ENCODE assay signal across 32 cellular contexts in the genomic region with DNA sequence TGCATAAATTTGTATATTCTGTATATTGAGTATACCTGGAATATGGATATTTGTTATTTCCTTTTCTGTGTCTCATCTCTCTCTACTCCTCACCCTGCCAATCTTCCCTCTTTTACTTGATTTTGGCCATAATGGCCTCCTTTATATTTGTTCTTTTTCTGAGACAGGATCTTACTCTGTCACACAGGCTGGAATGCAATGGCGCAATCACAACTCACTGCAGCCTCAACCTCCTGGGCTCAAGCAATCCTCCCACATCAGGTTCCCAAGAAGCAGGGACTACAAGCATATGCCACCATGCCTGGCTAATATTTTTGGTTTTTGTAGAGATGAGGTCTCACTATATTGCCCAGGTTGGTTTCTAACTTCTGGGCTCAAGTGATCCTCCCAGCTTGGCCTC. TPM values are rescaled to one million over a fixed set of nuclear protein-coding genes. Genes with fewer than 3 reads are reported as not detected.
DNase-seq lines count a peak whose midpoint lies in the region; ATAC-seq, FAIRE-seq and TF ChIP-seq lines count a peak whose summit lies in the region.
"Had no signal": no experiment of that assay in that cellular context is flagged by ENCODE, and none has a peak within 500 bp of the region (broad histone marks: within the 10 kb centered on the region; RNA-seq: fewer than 3 reads in every experiment).

No MANE protein-coding gene starts in this region.

- no peak overlapping the region for H3K27ac ChIP-seq in GM23248
- no peak overlapping the region for H3K27ac ChIP-seq in K562 (ENCODE audit: extremely low read depth, low read depth, low read length)
- no peak overlapping the region for H3K27ac ChIP-seq in aorta (ENCODE audit: low read depth in 1 of 2, low read length in 2 of 2)
- H3K27ac ChIP-seq: BLaER1 treated with 17β-estradiol and CSF1 and Interleukin-3, amounts not matched to agents 10 nM and 100 nM; heart left ventricle; lower lobe of right lung; parathyroid adenoma; right atrium auricular region; upper lobe of right lung had no signal

- no peak for TF ChIP-seq RAD21 in K562 (CRISPR knock-in tag; conservative IDR thresholded peaks at IDR 0.05 in 1 of 2, IDR thresholded peaks at IDR 0.05 in 1 of 2)

- in situ Hi-C loops in GM23248 (cut with MboI), result no loop called here
- in situ Hi-C loops in K562 (cut with MboI), result no loop called here

- TF ChIP-seq POLR2A in K562 (conservative IDR thresholded peaks at IDR 0.05), result no peak

- H3K9ac ChIP-seq in GM23248, result no peak overlapping the region
- no peak overlapping the region for H3K9ac ChIP-seq in K562 (ENCODE audit: insufficient read depth in 1 of 2, low read depth in 2 of 2, low read length in 2 of 2)
- H3K9ac ChIP-seq: BLaER1 treated with 17β-estradiol and CSF1 and Interleukin-3, amounts not matched to agents 10 nM and 100 nM; neural progenitor cell; parathyroid adenoma had no signal

- H3K9me2 ChIP-seq in GM23248 (ENCODE audit: insufficient read depth), result no peaks in the 10 kb centered on the region

- no peaks in the 10 kb centered on the region for H3K9me3 ChIP-seq in GM23248 (ENCODE audit: low read depth)
- no peaks in the 10 kb centered on the region for H3K9me3 ChIP-seq in K562 (replicated peaks; ENCODE audit: control insufficient read depth, insufficient read depth, low read depth, low read length)
- H3K9me3 ChIP-seq in aorta (ENCODE audit: control insufficient read depth, low read length), result no peaks in the 10 kb centered on the region
- H3K9me3 ChIP-seq: ascending aorta; BLaER1 treated with 17β-estradiol and CSF1 and Interleukin-3, amounts not matched to agents 10 nM and 100 nM; Caco-2; heart left ventricle; lower lobe of right lung; right atrium auricular region; upper lobe of right lung had no signal

- no peak for TF ChIP-seq EP300 in K562 (IDR thresholded peaks at IDR 0.05; ENCODE audit: low read length)

- H3K36me3 ChIP-seq in GM23248 (ENCODE audit: low read depth) (peaks cover 16% of the 10 kb centered on the region), K562 (ENCODE audit: control insufficient read depth, insufficient read depth, low read length) (peaks cover 47% of the 10 kb centered on the region), aorta (ENCODE audit: control insufficient read depth in 1 of 2, insufficient read depth in 2 of 2, low read length in 1 of 2) (peaks cover 0 to 2% of the 10 kb centered on the region in 2 donors)

- no peaks in the 10 kb centered on the region for H3K9me1 ChIP-seq in K562 (ENCODE audit: control insufficient read depth, insufficient read depth, low read length)

- H3K27me3 ChIP-seq in GM23248 (replicated peaks; ENCODE audit: insufficient read depth) (no peaks in the 10 kb centered on the region), K562 (ENCODE audit: control insufficient read depth in 2 of 2, insufficient read depth in 2 of 2, low read length in 2 of 2) (no peaks in the 10 kb centered on the region), aorta (ENCODE audit: control insufficient read depth in 1 of 2, insufficient read depth in 2 of 2, low read length in 1 of 2) (no peaks in the 10 kb centered on the region)
- H3K27me3 ChIP-seq: ascending aorta; BLaER1 treated with 17β-estradiol and CSF1 and Interleukin-3, amounts not matched to agents 10 nM and 100 nM; heart left ventricle; neural progenitor cell; right atrium auricular region; upper lobe of right lung had no signal

- POLR2A ChIA-PET in K562 (lab: Yijun Ruan, JAX), result interaction anchor here (0.8 kb wide), 1 partner anchor 15 kb away, joined by 3 read pairs; no protein-coding TSS in a partner anchor

- H2AFZ ChIP-seq in GM23248, result no peak overlapping the region
- no peak overlapping the region for H2AFZ ChIP-seq in K562 (ENCODE audit: low read depth, low read length)
- H2AFZ ChIP-seq: neural progenitor cell, parathyroid adenoma had no signal

- H3K4me1 ChIP-seq in GM23248 (ENCODE audit: insufficient read depth) (peaks cover 7% of the 10 kb centered on the region; the same call in 1 of the 2 replicates), K562 (replicated peaks in 1 of 2; ENCODE audit: control insufficient read depth in 2 of 2, insufficient read depth in 2 of 2, low read length in 2 of 2) (no peaks in the 10 kb centered on the region), aorta (ENCODE audit: control insufficient read depth in 1 of 2, insufficient read depth in 2 of 2, low read length in 2 of 2) (peaks cover 0 to 7% of the 10 kb centered on the region in 2 donors)
- H3K4me1 ChIP-seq: lower lobe of right lung, upper lobe of right lung had no signal

- H3K79me2 ChIP-seq in GM23248 (ENCODE audit: insufficient read depth) (0 out of 2 replicates have a peak, but pooled peaks cover 7% of the 10 kb centered on the region), K562 (ENCODE audit: control insufficient read depth, insufficient read depth, low read length) (no peaks in the 10 kb centered on the region)
- H3K79me2 ChIP-seq: parathyroid adenoma had no signal

- H3K4me3 ChIP-seq in AG10803 (ENCODE audit: low read length) (no peak overlapping the region), GM23248 (no peak overlapping the region), K562 (no peak overlapping the region), foreskin fibroblast (ENCODE audit: low read depth in 1 of 2, low read length in 2 of 2) (no peak overlapping the region), aorta (ENCODE audit: low read length in 2 of 2) (no peak overlapping the region)
- H3K4me3 ChIP-seq: ascending aorta; BLaER1 treated with 17β-estradiol and CSF1 and Interleukin-3, amounts not matched to agents 10 nM and 100 nM; heart left ventricle; lower lobe of right lung; neural progenitor cell; right atrium auricular region; upper lobe of right lung had no signal

- H3K4me2 ChIP-seq in GM23248 (ENCODE audit: unreplicated experiment), result no peak overlapping the region
- no peak overlapping the region for H3K4me2 ChIP-seq in K562 (ENCODE audit: insufficient read depth, low read length)

- WGBS in GM23248 (ENCODE audit: low coverage in 1 of 2, low lambda C conversion rate in 2 of 2, missing lambda C conversion rate in 2 of 2), 2 experiments, result 86 to 100% methylated on average over 1 of the region's 1 CpG
- WGBS in K562 (ENCODE audit: insufficient coverage, low coverage, missing lambda C conversion rate), result 90% methylated on average over 1 of the region's 1 CpG
- WGBS in aorta, 2 donors, result 96 to 99% methylated on average over 1 of the region's 1 CpG

- BruUV-seq in K562 (replicated peaks; lab: Mats Ljungman, UMichigan), result no TSS peak

- H4K20me1 ChIP-seq in GM23248 (ENCODE audit: insufficient read depth) (no peaks in the 10 kb centered on the region), K562 (replicated peaks; ENCODE audit: control insufficient read depth, insufficient read depth, low read length) (no peaks in the 10 kb centered on the region)
- H4K20me1 ChIP-seq: BLaER1 treated with 17β-estradiol and CSF1 and Interleukin-3, amounts not matched to agents 10 nM and 100 nM had no signal

- peaks cover 2% of the 10 kb centered on the region for H3F3A ChIP-seq in GM23248 (ENCODE audit: insufficient read depth)

- no peak for FAIRE-seq in K562 (lab: Jason Lieb, UNC)

- CTCF ChIA-PET in K562 (lab: Yijun Ruan, JAX; ENCODE audit: low intra/inter-chr PET ratio), result no interaction called here

- intact Hi-C loops in K562 (cut with micrococcal nuclease) (no loop called here), aorta (cut with DNase I) (no loop called here)

- ATAC-seq in K562, result no peak
- no peak for ATAC-seq in aorta (ENCODE audit: low FRiP score)
- no peak for ATAC-seq in GM21390 (IDR thresholded peaks at IDR 0.05; ENCODE audit: unreplicated experiment)
- ATAC-seq: activated T-cell treated with anti-CD3 and anti-CD28 coated beads, Interleukin-2, amount 50 U/mL, for 4 hours; heart left ventricle; lower lobe of right lung; stimulated activated effector memory CD8-positive, alpha-beta T cell treated with anti-CD3 and anti-CD28 coated beads, Interleukin-12 subunit alpha, Interleukin-12 subunit beta, amount 100 ng/mL, for 72 hours; upper lobe of right lung had no signal

- TF ChIP-seq CTCF in AG10803 (conservative IDR thresholded peaks at IDR 0.05; ENCODE audit: low read length) (no peak), K562 (IDR thresholded peaks at IDR 0.05 in 2 of 3, conservative IDR thresholded peaks at IDR 0.05 in 1 of 3; ENCODE audit: insufficient read depth in 2 of 3, low read depth in 1 of 3, low read length in 3 of 3) (no peak), foreskin fibroblast (IDR thresholded peaks at IDR 0.05; ENCODE audit: low read depth, low read length) (no peak)

- peak; percentile 41 for DNase-seq in AG10803 (ENCODE audit: low read depth)
- peak; percentile 50 for DNase-seq in GM23248
- no peak for DNase-seq in K562 (ENCODE audit: extremely low read depth in 1 of 4, low spot score in 3 of 4)
- DNase-seq in foreskin fibroblast, result peak; percentile 29 to 52
- DNase-seq in aorta, result no peak
- DNase-seq in mucosa of gallbladder (ENCODE audit: low spot score), result no peak
- no peak for DNase-seq in T-helper 2 cell
- DNase-seq: activated CD4-positive, alpha-beta T cell treated with anti-CD3 and anti-CD28 coated beads, Interleukin-2, amount 10 ng/mL, durations not matched to agents 24 days and 14 days; activated gamma-delta T cell treated with Interleukin-2 at 50 U/mL for 16 hours; activated T-cell treated with anti-CD3 and anti-CD28 coated beads, Interleukin-2, amount 50 U/mL, for 4 hours; central memory CD4-positive, alpha-beta T cell; GF-D8; heart left ventricle; kidney glomerular epithelial cell; lower lobe of right lung; NCI-H1105; NCI-H187 treated with DMSO at 0.1 percent for 48 hours; NCI-H526; SHP77; stimulated activated CD4-positive, alpha-beta T cell treated with anti-CD3 and anti-CD28 coated beads, Interleukin-12 subunit alpha, Interleukin-12 subunit beta, amount 100 ng/mL, for 4 hours; stimulated activated CD4-positive, alpha-beta T cell treated with anti-CD3 and anti-CD28 coated beads, Interleukin-4, amount 100 ng/mL, for 1 hour; substantia nigra; upper lobe of right lung had no signal

RNA-seq across cellular contexts. Expression of gene PREPL, which starts 30.5 kb away (rescaled TPM):
- 38.6 and 42.6 TPM in 2 replicates for total RNA-seq in GM23248 (2014; rRNA removed; shearing (Covaris generic))
- polyA plus RNA-seq in GM23248 (2016; fragmentation: Nextera tagmentation; extraction: Ambion mirVana) (28.7 and 31.5 TPM in 2 replicates), K562 (2011; rRNA removed) (48.0 and 58.9 TPM in 2 replicates), K562 (2014; fragmentation: Illumina TruSeq; extraction: Trizol) (32.5 and 42.4 TPM in 2 replicates), K562 (2014; fragmentation: Nextera tagmentation; extraction: Ambion mirVana) (10 to 100 TPM; 11.6 to 27.2 TPM), K562 (2014; rRNA removed) (24.3 and 26.7 TPM in 2 replicates), aorta (10 to 100 TPM; 17.2 to 32.4 TPM)
- total RNA-seq in K562 (2011; cell fraction: chromatin; rRNA removed; ENCODE audit: low replicate concordance), result 31.9 and 111 TPM in 2 replicates
- total RNA-seq in K562 (2011; cell fraction: nucleolus; rRNA removed), result 14.8 and 23.8 TPM in 2 replicates
- 47.1 and 80.1 TPM in 2 replicates for total RNA-seq in K562 (2011; cell fraction: nucleoplasm; rRNA removed)
- total RNA-seq in K562 (2014; rRNA removed) (19.7 and 24.1 TPM in 2 replicates), K562 (2014; rRNA removed; fragmentation: Illumina TruSeq; extraction: Trizol) (34.5 and 38.5 TPM in 2 replicates), K562 (2015; rRNA removed; fragmentation: Illumina TruSeq; extraction: Trizol) (25.3 and 26.9 TPM in 2 replicates), K562 (2021) (31.2 and 31.8 TPM in 2 replicates), aorta (10 to 100 TPM; 49.8 to 60.3 TPM), mucosa of gallbladder (62.7 TPM)
- polyA plus RNA-seq in K562 (2011; cell fraction: cytosol; rRNA removed), result 9.4 and 20.7 TPM in 2 replicates
- 40.9 and 70.4 TPM in 2 replicates for polyA plus RNA-seq in K562 (2011; cell fraction: nucleus; rRNA removed)
- polyA plus RNA-seq in K562 (2012), result 19.6 and 40.4 TPM in 2 replicates
- 59.9 and 61.1 TPM in 2 replicates for polyA minus RNA-seq in K562 (2011; rRNA and poly(A)+ RNA removed)
- polyA minus RNA-seq in K562 (2011; cell fraction: cytosol; rRNA and poly(A)+ RNA removed), result 19.4 and 25.0 TPM in 2 replicates
- 21.3 and 44.3 TPM in 2 replicates for polyA minus RNA-seq in K562 (2011; cell fraction: nucleus; rRNA and poly(A)+ RNA removed)

RNA-seq across cellular contexts. Expression of gene CAMKMT, which starts 30.9 kb away (rescaled TPM):
- 3.1 and 7.5 TPM in 2 replicates for total RNA-seq in GM23248 (2014; rRNA removed; shearing (Covaris generic))
- polyA plus RNA-seq in GM23248 (2016; fragmentation: Nextera tagmentation; extraction: Ambion mirVana), result 5.5 and 6.9 TPM in 2 replicates
- total RNA-seq in K562 (2011; cell fraction: chromatin; rRNA removed; ENCODE audit: low replicate concordance), result 22.9 and 51.6 TPM in 2 replicates
- total RNA-seq in K562 (2011; cell fraction: nucleolus; rRNA removed), result 16.5 and 18.6 TPM in 2 replicates
- total RNA-seq in K562 (2011; cell fraction: nucleoplasm; rRNA removed), result 28.8 and 48.7 TPM in 2 replicates
- 5.2 and 13.3 TPM in 2 replicates for total RNA-seq in K562 (2014; rRNA removed)
- 9.7 and 10.0 TPM in 2 replicates for total RNA-seq in K562 (2014; rRNA removed; fragmentation: Illumina TruSeq; extraction: Trizol)
- total RNA-seq in K562 (2015; rRNA removed; fragmentation: Illumina TruSeq; extraction: Trizol), result 6.6 and 7.4 TPM in 2 replicates
- total RNA-seq in K562 (2021), result 8.5 and 8.8 TPM in 2 replicates
- 8.7 and 15.3 TPM in 2 replicates for polyA plus RNA-seq in K562 (2011; rRNA removed)
- polyA plus RNA-seq in K562 (2011; cell fraction: cytosol; rRNA removed), result 2.9 and 7.0 TPM in 2 replicates
- 8.6 TPM in 2 replicates for polyA plus RNA-seq in K562 (2011; cell fraction: nucleus; rRNA removed)
- polyA plus RNA-seq in K562 (2012), result 6.3 and 7.5 TPM in 2 replicates
- 7.6 and 8.8 TPM in 2 replicates for polyA plus RNA-seq in K562 (2014; fragmentation: Illumina TruSeq; extraction: Trizol)
- polyA plus RNA-seq in K562 (2014; fragmentation: Nextera tagmentation; extraction: Ambion mirVana), result 1 to 10 TPM; 1.6 to 1.8 TPM
- polyA plus RNA-seq in K562 (2014; rRNA removed), result 7.3 and 8.6 TPM in 2 replicates
- 16.1 and 18.8 TPM in 2 replicates for polyA minus RNA-seq in K562 (2011; rRNA and poly(A)+ RNA removed)
- polyA minus RNA-seq in K562 (2011; cell fraction: cytosol; rRNA and poly(A)+ RNA removed), result 5.5 and 6.3 TPM in 2 replicates
- 27.3 and 41.9 TPM in 2 replicates for polyA minus RNA-seq in K562 (2011; cell fraction: nucleus; rRNA and poly(A)+ RNA removed)
- 10 to 100 TPM; 14.1 to 15.2 TPM for total RNA-seq in aorta
- polyA plus RNA-seq in aorta, result 1 to 10 TPM; 3.1 to 9.8 TPM
- total RNA-seq in mucosa of gallbladder, result 12.1 TPM

RNA-seq across cellular contexts. Expression of gene SLC3A1, which starts 55.5 kb away (rescaled TPM):
- not detected in 2 replicates for total RNA-seq in GM23248 (2014; rRNA removed; shearing (Covaris generic))
- polyA plus RNA-seq in GM23248 (2016; fragmentation: Nextera tagmentation; extraction: Ambion mirVana), result 0.16 and 0.31 TPM in 2 replicates
- total RNA-seq in K562 (2011; cell fraction: chromatin; rRNA removed; ENCODE audit: low replicate concordance), result 0.21 TPM in 1 of 2 replicates, not detected in the other
- total RNA-seq in K562 (2011; cell fraction: nucleolus; rRNA removed), result not detected in 2 replicates
- total RNA-seq in K562 (2011; cell fraction: nucleoplasm; rRNA removed), result 0.38 TPM in 1 of 2 replicates, not detected in the other
- total RNA-seq in K562 (2014; rRNA removed), result 0.18 TPM in 1 of 2 replicates, not detected in the other
- total RNA-seq in K562 (2014; rRNA removed; fragmentation: Illumina TruSeq; extraction: Trizol), result not detected in 2 replicates
- not detected in 2 replicates for total RNA-seq in K562 (2015; rRNA removed; fragmentation: Illumina TruSeq; extraction: Trizol)
- total RNA-seq in K562 (2021), result not detected in 2 replicates
- polyA plus RNA-seq in K562 (2011; rRNA removed), result 0.05 TPM in 1 of 2 replicates, not detected in the other
- polyA plus RNA-seq in K562 (2011; cell fraction: cytosol; rRNA removed), result not detected in 2 replicates
- polyA plus RNA-seq in K562 (2011; cell fraction: nucleus; rRNA removed), result 0.08 and 0.09 TPM in 2 replicates
- polyA plus RNA-seq in K562 (2012), result 0.06 TPM in 1 of 2 replicates, not detected in the other
- not detected in 2 replicates for polyA plus RNA-seq in K562 (2014; fragmentation: Illumina TruSeq; extraction: Trizol)
- under 1 TPM; 0.04 to 0.08 TPM for polyA plus RNA-seq in K562 (2014; fragmentation: Nextera tagmentation; extraction: Ambion mirVana)
- not detected in 2 replicates for polyA plus RNA-seq in K562 (2014; rRNA removed)
- polyA minus RNA-seq in K562 (2011; rRNA and poly(A)+ RNA removed), result 0.33 TPM in 1 of 2 replicates, not detected in the other
- not detected in 2 replicates for polyA minus RNA-seq in K562 (2011; cell fraction: cytosol; rRNA and poly(A)+ RNA removed)
- not detected in 2 replicates for polyA minus RNA-seq in K562 (2011; cell fraction: nucleus; rRNA and poly(A)+ RNA removed)
- total RNA-seq in aorta, result under 1 TPM; 0.24 to 0.26 TPM
- 1 to 10 TPM in 1 of 2 donors, under 1 TPM in 1; 0.33 to 5.4 TPM for polyA plus RNA-seq in aorta
- 279 TPM for total RNA-seq in mucosa of gallbladder
- total RNA-seq: activated CD4-positive, alpha-beta T cell treated with anti-CD3 and anti-CD28 coated beads, Interleukin-2, amount 10 ng/mL, durations not matched to agents 24 days and 14 days; activated T-cell treated with anti-CD3 and anti-CD28 coated beads, Interleukin-2, amount 50 U/mL, for 4 hours; fibroblast of lung; lower lobe of right lung; right atrium auricular region had no signal
- polyA plus RNA-seq: fibroblast of lung had no signal

Comparison
In these comparisons a context has a peak if more than half of its experiments do, and no peak if none do; other contexts are left out.
1. DNase-seq: peak in AG10803 (single experiment), GM23248 (single experiment) and foreskin fibroblast (2 of 2); none in K562 (0 of 4), aorta (0 of 2), mucosa of gallbladder (single experiment) and T-helper 2 cell (0 of 5).
2. RNA of gene SLC3A1, which starts 55.5 kb away (total RNA-seq): 279 TPM in mucosa of gallbladder (single experiment); 0.24 to 0.26 TPM in aorta, 0.18 to 0.38 TPM in K562 and not detected in GM23248; every median in the first group is over 100 times any median in the second.